In genomic region chr13:27258637-27259377, GRCh38 we compare ENCODE assay signal across 11 cellular contexts. TPM values are rescaled to one million over a fixed set of nuclear protein-coding genes. Genes with fewer than 3 reads are reported as not detected.
DNase-seq lines count a peak whose midpoint lies in the region; ATAC-seq and TF ChIP-seq lines count a peak whose summit lies in the region.
"Had no signal": no experiment of that assay in that cellular context is flagged by ENCODE, and none has a peak within 500 bp of the region (broad histone marks: within the 10 kb centered on the region; RNA-seq: fewer than 3 reads in every experiment).

No MANE protein-coding gene starts in this region.

- CTCF ChIA-PET in activated CD4-positive, alpha-beta T cell treated with anti-CD3 and anti-CD28 coated beads for 36 hours (lab: Charles Lee): interaction anchor here (1.3 to 3.2 kb wide), 3 partner anchors 11 to 274 kb away, joined by 3 to 12 read pairs (median 4); partner anchors contain the start of gene RASL11A

- peaks cover 75% of the 10 kb centered on the region for H3K36me3 Mint-ChIP-seq in activated CD4-positive, alpha-beta T cell treated with anti-CD3 and anti-CD28 coated beads for 36 hours (ENCODE audit: low read depth)
- peaks cover 89% of the 10 kb centered on the region for H3K36me3 Mint-ChIP-seq in activated T-helper 17 cell treated with anti-CD3 and anti-CD28 coated beads, Interleukin-2, amount 50 U/mL, for 72 hours (ENCODE audit: low read depth)
- peaks cover 10% of the 10 kb centered on the region for H3K36me3 Mint-ChIP-seq in natural killer cell

- intact Hi-C loops in activated CD4-positive, alpha-beta T cell treated with anti-CD3 and anti-CD28 coated beads for 36 hours (cut with DNase I, micrococcal nuclease): loop anchor here in 1 of 2 experiments (10.0 kb wide), 1 partner anchor 166 kb away; the partner anchor contains the start of gene GTF3A
- intact Hi-C loops in natural killer cell (cut with micrococcal nuclease): no loop called here

- H3K27me3 Mint-ChIP-seq in activated CD4-positive, alpha-beta T cell treated with anti-CD3 and anti-CD28 coated beads for 36 hours: no peaks in the 10 kb centered on the region
- no peaks in the 10 kb centered on the region for H3K27me3 Mint-ChIP-seq in activated T-helper 17 cell treated with anti-CD3 and anti-CD28 coated beads, Interleukin-2, amount 50 U/mL, for 72 hours
- H3K27me3 Mint-ChIP-seq in natural killer cell (ENCODE audit: low read depth in 2 of 2): no peaks in the 10 kb centered on the region

- peaks cover 68% of the 10 kb centered on the region for H3K4me1 Mint-ChIP-seq in activated CD4-positive, alpha-beta T cell treated with anti-CD3 and anti-CD28 coated beads for 36 hours
- peaks cover 29% of the 10 kb centered on the region for H3K4me1 Mint-ChIP-seq in activated T-helper 17 cell treated with anti-CD3 and anti-CD28 coated beads, Interleukin-2, amount 50 U/mL, for 72 hours
- H3K4me1 Mint-ChIP-seq in natural killer cell: peaks cover 28 to 31% of the 10 kb centered on the region in 2 donors

- peak overlapping the region; percentile 59 for H3K27ac Mint-ChIP-seq in activated CD4-positive, alpha-beta T cell treated with anti-CD3 and anti-CD28 coated beads for 36 hours
- peak overlapping the region; percentile 87 for H3K27ac Mint-ChIP-seq in activated T-helper 17 cell treated with anti-CD3 and anti-CD28 coated beads, Interleukin-2, amount 50 U/mL, for 72 hours
- H3K27ac Mint-ChIP-seq in natural killer cell: peak overlapping the region; percentile 49 to 70

- H3K27me3 ChIP-seq in HL-60 (ENCODE audit: insufficient read depth, poor library complexity, severe bottlenecking): no peaks in the 10 kb centered on the region

- POLR2A ChIA-PET in activated CD4-positive, alpha-beta T cell treated with anti-CD3 and anti-CD28 coated beads for 36 hours (lab: Charles Lee): interaction anchor here (2.6 kb wide), 1 partner anchor 12 kb away, joined by 8 read pairs; the partner anchor contains the start of gene RASL11A

- peak overlapping the region; percentile 24 for H3K27ac ChIP-seq in HL-60 (replicated peaks)

- TF ChIP-seq CTCF in HL-60 (IDR thresholded peaks at IDR 0.05; ENCODE audit: insufficient read depth, low read length) (no peak), natural killer cell (IDR thresholded peaks at IDR 0.05) (no peak)

- no peaks in the 10 kb centered on the region for H3K9me3 Mint-ChIP-seq in activated CD4-positive, alpha-beta T cell treated with anti-CD3 and anti-CD28 coated beads for 36 hours (ENCODE audit: low read depth)
- H3K9me3 Mint-ChIP-seq in activated T-helper 17 cell treated with anti-CD3 and anti-CD28 coated beads, Interleukin-2, amount 50 U/mL, for 72 hours: no peaks in the 10 kb centered on the region
- no peaks in the 10 kb centered on the region for H3K9me3 Mint-ChIP-seq in natural killer cell

- ATAC-seq in activated CD4-positive, alpha-beta T cell treated with anti-CD3 and anti-CD28 coated beads for 36 hours: no peak
- ATAC-seq in activated T-helper 17 cell treated with anti-CD3 and anti-CD28 coated beads, Interleukin-2, amount 50 U/mL, for 72 hours (replicated peaks): peak; percentile 64
- ATAC-seq in natural killer cell (no peak), HG03520 (IDR thresholded peaks at IDR 0.05; ENCODE audit: unreplicated experiment) (no peak)

- H3K4me3 ChIP-seq in HL-60 (replicated peaks; ENCODE audit: insufficient read depth, low read length): no peak overlapping the region

- H3K4me3 Mint-ChIP-seq in activated CD4-positive, alpha-beta T cell treated with anti-CD3 and anti-CD28 coated beads for 36 hours: no peak overlapping the region
- peak overlapping the region; percentile 59 for H3K4me3 Mint-ChIP-seq in activated T-helper 17 cell treated with anti-CD3 and anti-CD28 coated beads, Interleukin-2, amount 50 U/mL, for 72 hours
- no peak overlapping the region for H3K4me3 Mint-ChIP-seq in natural killer cell

- DNase-seq in activated CD4-positive, alpha-beta T cell treated with anti-CD3 and anti-CD28 coated beads for 36 hours: no peak
- DNase-seq in activated CD4-positive, alpha-beta T cell treated with anti-CD3 and anti-CD28 coated beads for 48 hours: no peak
- DNase-seq in HL-60 (ENCODE audit: low read depth in 1 of 2, low spot score in 1 of 2): no peak
- no peak for DNase-seq in natural killer cell
- DNase-seq in OCI-M2 (lab: John Stamatoyannopoulos, UW; ENCODE audit: unreplicated experiment): no peak
- no peak for DNase-seq in nucleus accumbens (lab: John Stamatoyannopoulos, UW)
- DNase-seq: activated effector memory CD4-positive, alpha-beta T cell treated with Interleukin-2 at 50 U/mL for 16 hours; cerebellar nuclear complex; NCI-H2171 had no signal

RNA-seq across cellular contexts. Expression of gene RPL21, which starts 7.4 kb away (rescaled TPM):
- total RNA-seq in activated CD4-positive, alpha-beta T cell treated with anti-CD3 and anti-CD28 coated beads for 36 hours: 1,000 to 10,000 TPM in 1 of 2 experiments, 100 to 1,000 TPM in 1; 756 to 1,682 TPM
- 1,000 to 10,000 TPM; 1,350 to 1,709 TPM for total RNA-seq in activated T-helper 17 cell treated with anti-CD3 and anti-CD28 coated beads, Interleukin-2, amount 50 U/mL, for 72 hours
- 1,000 to 10,000 TPM in 2 of 3 donors, 100 to 1,000 TPM in 1; 969 to 1,229 (median 1,130) TPM for total RNA-seq in natural killer cell

RNA-seq across cellular contexts. Expression of gene RASL11A, which starts 11.8 kb away (rescaled TPM):
- 1 to 10 TPM; 3.2 to 3.5 TPM for total RNA-seq in activated CD4-positive, alpha-beta T cell treated with anti-CD3 and anti-CD28 coated beads for 36 hours
- total RNA-seq in activated T-helper 17 cell treated with anti-CD3 and anti-CD28 coated beads, Interleukin-2, amount 50 U/mL, for 72 hours: 1 to 10 TPM; 3.5 to 5.5 TPM
- total RNA-seq in natural killer cell: 1 to 10 TPM in 2 of 3 donors, under 1 TPM in 1; 0.70 to 2.0 (median 1.4) TPM
